ENCODE assay signal across 13 cellular contexts in genomic region chr18:59426855-59427254, GRCh38.
"Had no signal": no experiment of that assay in that cellular context is flagged by ENCODE, and none has a peak within 500 bp of the region (broad histone marks: within the 10 kb centered on the region; RNA-seq: fewer than 3 reads in every experiment).

No MANE protein-coding gene starts in this region.

- H3K4me3 ChIP-seq: adrenal gland, hepatocyte, ovary, right lobe of liver, smooth muscle cell, thoracic aorta, upper lobe of right lung had no signal

- H3K79me2 ChIP-seq: hepatocyte had no signal

- H3K9me3 ChIP-seq: adrenal gland, ovary, right lobe of liver, thoracic aorta, upper lobe of right lung had no signal

- H3K4me3 Mint-ChIP-seq: naive thymus-derived CD8-positive, alpha-beta T cell had no signal

- H3K27me3 ChIP-seq: adrenal gland, ovary, right lobe of liver had no signal

- H3K27ac Mint-ChIP-seq: activated naive CD4-positive, alpha-beta T cell treated with anti-CD3 and anti-CD28 coated beads, Interleukin-2, amount 50 U/mL, for 72 hours; naive thymus-derived CD8-positive, alpha-beta T cell had no signal

- H3K27ac ChIP-seq: adrenal gland, hepatocyte, ovary, right lobe of liver, thoracic aorta, upper lobe of right lung had no signal

- H3K4me1 Mint-ChIP-seq: naive thymus-derived CD8-positive, alpha-beta T cell had no signal

- H3K36me3 ChIP-seq: adrenal gland, ovary, right lobe of liver, thoracic aorta, upper lobe of right lung had no signal

- H3K9me3 Mint-ChIP-seq: activated naive CD4-positive, alpha-beta T cell treated with anti-CD3 and anti-CD28 coated beads, Interleukin-2, amount 50 U/mL, for 72 hours; naive thymus-derived CD8-positive, alpha-beta T cell had no signal

- DNase-seq: activated CD4-positive, alpha-beta T cell treated with anti-CD3 and anti-CD28 coated beads, Interleukin-2, amount 50 U/mL, for 48 hours; activated gamma-delta T cell; adrenal gland; effector CD4-positive, alpha-beta T cell; naive thymus-derived CD8-positive, alpha-beta T cell; ovary; right lobe of liver; stimulated activated CD4-positive, alpha-beta T cell treated with anti-CD3 and anti-CD28 coated beads, Interleukin-4, amount 100 ng/mL, for 1 hour; upper lobe of right lung had no signal

- ATAC-seq: activated naive CD4-positive, alpha-beta T cell treated with anti-CD3 and anti-CD28 coated beads, Interleukin-2, amount 50 U/mL, for 72 hours; naive thymus-derived CD8-positive, alpha-beta T cell; right lobe of liver; upper lobe of right lung had no signal

- H2AFZ ChIP-seq: hepatocyte had no signal

- H3K4me2 ChIP-seq: hepatocyte, smooth muscle cell had no signal

- H3K36me3 Mint-ChIP-seq: activated naive CD4-positive, alpha-beta T cell treated with anti-CD3 and anti-CD28 coated beads, Interleukin-2, amount 50 U/mL, for 72 hours; naive thymus-derived CD8-positive, alpha-beta T cell had no signal

- H3K4me1 ChIP-seq: adrenal gland, right lobe of liver, upper lobe of right lung had no signal
